Comparison of ENCODE assay signal across 9 cellular contexts in genomic region chr1:84479998-84480397, GRCh38. TPM values are rescaled to one million over a fixed set of nuclear protein-coding genes. Genes with fewer than 3 reads are reported as not detected.
DNase-seq lines count a peak whose midpoint lies in the region; ATAC-seq, FAIRE-seq and TF ChIP-seq lines count a peak whose summit lies in the region.
"Had no signal": no experiment of that assay in that cellular context is flagged by ENCODE, and none has a peak within 500 bp of the region (broad histone marks: within the 10 kb centered on the region; RNA-seq: fewer than 3 reads in every experiment).

No MANE protein-coding gene starts in this region.

- H3K27me3 ChIP-seq in IMR-90 (ENCODE audit: control insufficient read depth, insufficient read depth, low read length): no peaks in the 10 kb centered on the region
- H3K27me3 ChIP-seq in bronchial epithelial cell (ENCODE audit: control insufficient read depth, insufficient read depth, low read length): no peaks in the 10 kb centered on the region

- 0 out of 2 replicates have a peak overlapping the region, but pooled peaks have one; percentile 21 for H3K27ac ChIP-seq in IMR-90 (ENCODE audit: insufficient read depth, low read length)

- peak overlapping the region; percentile 97; the same call in 1 of the 2 replicates for H3K14ac ChIP-seq in IMR-90 (replicated peaks; ENCODE audit: low read depth, low read length)

- no peak for TF ChIP-seq POLR2A in IMR-90 (IDR thresholded peaks at IDR 0.05; ENCODE audit: low read depth, low read length)

- no peaks in the 10 kb centered on the region for H3K9me3 ChIP-seq in IMR-90 (ENCODE audit: control insufficient read depth, insufficient read depth, low read length)

- H3K4me2 ChIP-seq in IMR-90 (ENCODE audit: low read depth, low read length): peak overlapping the region; percentile 88

- WGBS in IMR-90 (ENCODE audit: extremely low coverage in 2 of 2, insufficient read length in 1 of 2), 2 experiments: no CpG with 5 or more reads among the region's 9 CpGs

- BruUV-seq in IMR-90 (replicated peaks; lab: Mats Ljungman, UMichigan): no TSS peak

- H3K4me3 ChIP-seq in IMR-90 (ENCODE audit: insufficient read depth, low read depth, low read length) (peak overlapping the region; percentile 60), bronchial epithelial cell (ENCODE audit: low read depth, low read length) (peak overlapping the region; percentile 65)

- H3K36me3 Mint-ChIP-seq in activated CD4-positive, alpha-beta T cell treated with anti-CD3 and anti-CD28 coated beads for 36 hours (ENCODE audit: low read depth): peaks cover 37% of the 10 kb centered on the region
- peaks cover 17% of the 10 kb centered on the region for H3K36me3 Mint-ChIP-seq in mesothelial cell of epicardium

- intact Hi-C loops in activated CD4-positive, alpha-beta T cell treated with anti-CD3 and anti-CD28 coated beads for 36 hours (cut with DNase I, micrococcal nuclease): loop anchor here (1.0 to 2.0 kb wide), 9 partner anchors 26 to 339 kb away; partner anchors contain the start of genes GNG5 (in 2 of the 2), SPATA1 (in 2 of the 2), CTBS (in 1 of the 2) and SSX2IP (in 1 of the 2)
- intact Hi-C loops in IMR-90 (cut with micrococcal nuclease): loop anchor here (1.0 kb wide), 1 partner anchor 141 kb away; no protein-coding TSS in a partner anchor

- H2AK5ac ChIP-seq in IMR-90 (ENCODE audit: low read depth, low read length): no peak overlapping the region

- peak overlapping the region; percentile 98 for H3K27ac Mint-ChIP-seq in activated CD4-positive, alpha-beta T cell treated with anti-CD3 and anti-CD28 coated beads for 36 hours
- peak overlapping the region; percentile 97 for H3K27ac Mint-ChIP-seq in mesothelial cell of epicardium

- dilution Hi-C loops in IMR-90 (cut with HindIII; ENCODE audit: low sequenced_read_pairs, unreplicated experiment): no loop called here

- H4K20me1 ChIP-seq in IMR-90 (ENCODE audit: insufficient read depth, low read length): peaks cover 4% of the 10 kb centered on the region

- no peak overlapping the region for H4K91ac ChIP-seq in IMR-90 (ENCODE audit: insufficient read depth, low read depth, low read length)

- peaks cover 10% of the 10 kb centered on the region for H3K27me3 Mint-ChIP-seq in activated CD4-positive, alpha-beta T cell treated with anti-CD3 and anti-CD28 coated beads for 36 hours
- H3K27me3 Mint-ChIP-seq in mesothelial cell of epicardium (ENCODE audit: low read depth): peaks cover 38% of the 10 kb centered on the region

- H3K79me1 ChIP-seq in IMR-90 (ENCODE audit: low read depth in 1 of 2, low read length in 2 of 2): peaks cover 4 to 37% of the 10 kb centered on the region in 2 experiments; a peak in 3 of 4 replicates

- TF ChIP-seq CTCF in IMR-90 (conservative IDR thresholded peaks at IDR 0.05; ENCODE audit: low read depth, low read length) (no peak), bronchial epithelial cell (IDR thresholded peaks at IDR 0.05; ENCODE audit: insufficient read depth, low read length, severe bottlenecking) (no peak), mesothelial cell of epicardium (IDR thresholded peaks at IDR 0.05; ENCODE audit: unreplicated experiment) (no peak), D721Med (IDR thresholded peaks at IDR 0.05; ENCODE audit: insufficient read depth, missing control alignments) (no peak)

- no peak for TF ChIP-seq RAD21 in IMR-90 (IDR thresholded peaks at IDR 0.05; ENCODE audit: low read length)

- CTCF ChIA-PET in activated CD4-positive, alpha-beta T cell treated with anti-CD3 and anti-CD28 coated beads for 36 hours (lab: Charles Lee): interaction anchor here (1.0 to 2.6 kb wide), 14 partner anchors 14 to 292 kb away, joined by 3 to 11 read pairs (median 4); partner anchors contain the start of gene CTBS
- CTCF ChIA-PET in IMR-90 (lab: Yijun Ruan, JAX): interaction anchor here (0.8 to 1.2 kb wide), 2 partner anchors 103 to 292 kb away, joined by 3 to 4 read pairs; no protein-coding TSS in a partner anchor

- no peak overlapping the region for H2AFZ ChIP-seq in IMR-90 (replicated peaks; ENCODE audit: low read length, poor library complexity)

- H3K9me3 Mint-ChIP-seq in activated CD4-positive, alpha-beta T cell treated with anti-CD3 and anti-CD28 coated beads for 36 hours (ENCODE audit: low read depth): peaks cover 8% of the 10 kb centered on the region
- H3K9me3 Mint-ChIP-seq in mesothelial cell of epicardium: peaks cover 15% of the 10 kb centered on the region

- H3K36me3 ChIP-seq in IMR-90 (ENCODE audit: control insufficient read depth, insufficient read depth, low read length): peaks cover 6% of the 10 kb centered on the region
- H3K36me3 ChIP-seq in bronchial epithelial cell (ENCODE audit: control insufficient read depth, insufficient read depth, low read length): peaks cover 3% of the 10 kb centered on the region

- H3K4me3 Mint-ChIP-seq in activated CD4-positive, alpha-beta T cell treated with anti-CD3 and anti-CD28 coated beads for 36 hours: peak overlapping the region; percentile 92
- peak overlapping the region; percentile 98 for H3K4me3 Mint-ChIP-seq in mesothelial cell of epicardium

- peak overlapping the region; percentile 57 for H2BK5ac ChIP-seq in IMR-90 (ENCODE audit: low read depth, low read length, poor library complexity, severe bottlenecking)

- in situ Hi-C loops in IMR-90 (cut with MboI; ENCODE audit: low sequenced_read_pairs): no loop called here

- FAIRE-seq in bronchial epithelial cell (lab: Jason Lieb, UNC) (no peak), D721Med (lab: Jason Lieb, UNC) (no peak)
- FAIRE-seq: G401.6 had no signal

- no peak overlapping the region for H3K18ac ChIP-seq in IMR-90 (ENCODE audit: low read depth, low read length)

- peak overlapping the region in 1 of 2 experiments; percentile 97; a peak in 2 of 4 replicates for H4K8ac ChIP-seq in IMR-90 (ENCODE audit: low read depth in 2 of 2, low read length in 2 of 2)

- H4K5ac ChIP-seq in IMR-90 (ENCODE audit: low read depth, low read length): no peak overlapping the region

- H2AK9ac ChIP-seq in IMR-90 (replicated peaks; ENCODE audit: low read depth, low read length, poor library complexity): no peak overlapping the region

- peaks cover 43% of the 10 kb centered on the region for H3K4me1 Mint-ChIP-seq in activated CD4-positive, alpha-beta T cell treated with anti-CD3 and anti-CD28 coated beads for 36 hours
- H3K4me1 Mint-ChIP-seq in mesothelial cell of epicardium: peaks cover 24% of the 10 kb centered on the region

- peak overlapping the region; percentile 84 for H3K9ac ChIP-seq in IMR-90 (ENCODE audit: low read depth, low read length)

- DNase-seq in activated CD4-positive, alpha-beta T cell treated with anti-CD3 and anti-CD28 coated beads for 36 hours: peak; percentile 29
- no peak for DNase-seq in activated CD4-positive, alpha-beta T cell treated with anti-CD3 and anti-CD28 coated beads for 1 hour
- DNase-seq in IMR-90: peak; percentile 6
- no peak for DNase-seq in bronchial epithelial cell (ENCODE audit: low read depth)
- DNase-seq in mesothelial cell of epicardium (ENCODE audit: low spot score in 2 of 2, unreplicated experiment in 2 of 2): no peak
- DNase-seq in D721Med (ENCODE audit: insufficient read length, low spot score): no peak
- DNase-seq in islet precursor cell: no peak
- DNase-seq in NCI-H2227 (lab: John Stamatoyannopoulos, UW; ENCODE audit: unreplicated experiment): no peak

- peak overlapping the region; percentile 67; the same call in 1 of the 2 replicates for H3K56ac ChIP-seq in IMR-90 (ENCODE audit: extremely low read depth, insufficient read depth, low read length)

- peaks cover 4% of the 10 kb centered on the region; the same call in 1 of the 2 replicates for H3K9me1 ChIP-seq in IMR-90 (ENCODE audit: insufficient read depth, low read length)

- H2BK15ac ChIP-seq in IMR-90 (ENCODE audit: low read depth, low read length): no peak overlapping the region

- ATAC-seq in activated CD4-positive, alpha-beta T cell treated with anti-CD3 and anti-CD28 coated beads for 36 hours: peak; percentile 63
- no peak for ATAC-seq in IMR-90 (ENCODE audit: low read depth)

- no peak overlapping the region for H2BK20ac ChIP-seq in IMR-90 (ENCODE audit: low read depth, low read length)

- H3K23ac ChIP-seq in IMR-90 (ENCODE audit: low read depth, low read length): peak overlapping the region; percentile 91

- peak overlapping the region; percentile 89; the same call in 1 of the 2 replicates for H3K4ac ChIP-seq in IMR-90 (ENCODE audit: low read depth, low read length)

- POLR2A ChIA-PET in activated CD4-positive, alpha-beta T cell treated with anti-CD3 and anti-CD28 coated beads for 36 hours (lab: Charles Lee): interaction anchor here (1.0 to 1.2 kb wide), 2 partner anchors 23 to 26 kb away, joined by 3 to 6 read pairs; partner anchors contain the start of genes GNG5 and SPATA1
- POLR2A ChIA-PET in IMR-90 (lab: Charles Lee; ENCODE audit: unreplicated experiment): interaction anchor here (0.6 to 0.8 kb wide), 2 partner anchors 26 to 1103 kb away, joined by 3 to 7 read pairs; no protein-coding TSS in a partner anchor

- peaks cover 3% of the 10 kb centered on the region for H3K4me1 ChIP-seq in IMR-90 (ENCODE audit: control insufficient read depth, insufficient read depth, low read length)

- H2BK120ac ChIP-seq in IMR-90 (ENCODE audit: low read depth, low read length): no peak overlapping the region

RNA-seq across cellular contexts. Expression of gene RPF1, which starts 0.9 kb away (rescaled TPM):
- total RNA-seq in activated CD4-positive, alpha-beta T cell treated with anti-CD3 and anti-CD28 coated beads for 36 hours: 10 to 100 TPM; 59.1 to 70.2 TPM
- total RNA-seq in IMR-90 (2012; rRNA removed) (30.3 and 45.3 TPM in 2 replicates), bronchial epithelial cell (31.6 and 41.5 TPM in 2 replicates), mesothelial cell of epicardium (23.2 to 28.2 TPM (median 26.1 TPM) in 3 replicates)
- polyA plus RNA-seq in IMR-90 (2012; rRNA removed): 27.2 and 28.4 TPM in 2 replicates
- polyA plus RNA-seq in IMR-90 (2012; cell fraction: cytosol; rRNA removed): 12.7 and 42.8 TPM in 2 replicates
- polyA plus RNA-seq in IMR-90 (2012; cell fraction: nucleus; rRNA removed; ENCODE audit: low replicate concordance): 3.8 and 13.9 TPM in 2 replicates

RNA-seq across cellular contexts. Expression of gene SPATA1, which starts 26.2 kb away (rescaled TPM):
- total RNA-seq in activated CD4-positive, alpha-beta T cell treated with anti-CD3 and anti-CD28 coated beads for 36 hours: 1 to 10 TPM in 1 of 2 experiments, under 1 TPM in 1; 0.61 to 1.4 TPM
- total RNA-seq in IMR-90 (2012; rRNA removed) (under 0.01 and 0.56 TPM in 2 replicates), bronchial epithelial cell (0.26 and 0.38 TPM in 2 replicates), mesothelial cell of epicardium (0.82 to 1.3 TPM (median 1.2 TPM) in 3 replicates)
- 0.56 TPM in 1 of 2 replicates, not detected in the other for polyA plus RNA-seq in IMR-90 (2012; rRNA removed)
- polyA plus RNA-seq in IMR-90 (2012; cell fraction: cytosol; rRNA removed): not detected in 2 replicates
- 0.42 TPM in 1 of 2 replicates, not detected in the other for polyA plus RNA-seq in IMR-90 (2012; cell fraction: nucleus; rRNA removed; ENCODE audit: low replicate concordance)

RNA-seq across cellular contexts. Expression of gene GNG5, which starts 26.4 kb away (rescaled TPM):
- total RNA-seq in activated CD4-positive, alpha-beta T cell treated with anti-CD3 and anti-CD28 coated beads for 36 hours: 100 to 1,000 TPM; 124 to 159 TPM
- 30.8 and 36.4 TPM in 2 replicates for total RNA-seq in IMR-90 (2012; rRNA removed)
- 128 and 162 TPM in 2 replicates for polyA plus RNA-seq in IMR-90 (2012; rRNA removed)
- polyA plus RNA-seq in IMR-90 (2012; cell fraction: cytosol; rRNA removed): 130 and 137 TPM in 2 replicates
- polyA plus RNA-seq in IMR-90 (2012; cell fraction: nucleus; rRNA removed; ENCODE audit: low replicate concordance): 27.7 and 58.0 TPM in 2 replicates
- total RNA-seq in bronchial epithelial cell: 8.4 and 14.5 TPM in 2 replicates
- 93.7 to 95.5 TPM (median 95.0 TPM) in 3 replicates for total RNA-seq in mesothelial cell of epicardium

Comparison
In these comparisons a context has a peak if more than half of its experiments do, and no peak if none do; other contexts are left out.
1. DNase-seq: peak in activated CD4-positive, alpha-beta T cell treated with anti-CD3 and anti-CD28 coated beads for 36 hours (single experiment) and IMR-90 (single experiment); none in activated CD4-positive, alpha-beta T cell treated with anti-CD3 and anti-CD28 coated beads for 1 hour (single experiment), bronchial epithelial cell (single experiment), mesothelial cell of epicardium (0 of 2), D721Med (single experiment), islet precursor cell (single experiment) and NCI-H2227 (single experiment).